2 cellular contexts compared by ENCODE assay signal in the genomic region with DNA sequence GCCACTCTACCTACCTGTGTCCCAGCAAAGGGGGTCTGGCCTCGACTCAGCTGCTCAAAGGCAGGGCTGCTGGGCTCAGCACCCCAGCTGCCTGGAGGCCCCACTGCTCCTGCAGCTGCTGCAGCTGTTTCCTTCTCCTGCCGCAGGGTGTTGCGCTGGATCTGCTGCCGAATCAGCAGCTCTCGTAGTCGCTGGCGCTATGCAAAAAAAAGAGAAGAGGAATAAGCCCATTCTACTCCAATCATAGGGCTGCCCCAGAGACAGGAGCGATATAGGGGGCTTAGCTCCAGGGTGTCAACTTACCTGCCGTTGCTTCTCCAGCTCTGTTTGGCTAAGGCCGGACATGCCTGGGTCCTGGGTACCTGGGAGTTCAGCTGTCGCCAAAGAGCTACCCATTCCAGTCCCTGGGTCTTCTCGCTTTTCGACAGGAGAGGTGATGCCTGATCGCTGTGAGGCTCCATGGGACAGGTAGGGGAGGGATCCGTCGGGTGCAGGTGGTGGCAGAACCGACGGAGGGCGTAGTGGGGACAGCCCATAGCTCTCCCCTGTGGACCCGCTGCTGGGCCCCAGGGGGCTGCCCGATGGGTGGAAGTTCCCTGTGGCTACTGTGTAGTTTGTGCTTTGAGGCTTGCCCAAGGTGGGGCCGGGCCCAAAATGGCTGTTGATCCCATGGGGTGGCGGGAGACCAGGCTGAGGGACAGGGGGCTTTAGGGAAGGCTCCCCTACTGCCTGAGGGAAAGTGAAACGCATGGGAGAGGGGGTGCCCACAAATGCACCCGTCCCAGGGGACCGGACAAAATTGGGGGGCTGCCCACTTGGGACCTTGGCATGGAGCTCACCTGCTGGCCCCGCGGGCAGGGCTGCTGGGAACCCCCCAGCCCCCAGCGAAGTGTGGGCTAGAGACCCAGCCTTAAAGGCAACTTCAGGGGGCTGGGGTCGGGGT.
TF ChIP-seq lines count a peak whose summit lies in the region.

No MANE protein-coding gene starts in this region.

TF ChIP-seq in K562, 482 proteins besides CTCF, POLR2A, EP300 and RAD21:
- peak; percentile 65 for TF ChIP-seq POLR2G (IDR thresholded peaks at IDR 0.05; ENCODE audit: low read depth, low read length)
- TF ChIP-seq POLR2H (tag; IDR thresholded peaks at IDR 0.05; ENCODE audit: low read depth): no peak
- TF ChIP-seq RBFOX2 (IDR thresholded peaks at IDR 0.05; ENCODE audit: low read depth, low read length): peak; percentile 19; the same call in 1 of the 2 replicates

TF ChIP-seq in HEK293T, 16 proteins besides CTCF, POLR2A, EP300 and RAD21:
- TF ChIP-seq BHLHE40 (IDR thresholded peaks at IDR 0.05; ENCODE audit: borderline replicate concordance) (no peak), FOXA1 (IDR thresholded peaks at IDR 0.05) (no peak), TARDBP (IDR thresholded peaks at IDR 0.05) (no peak), L3MBTL2 (conservative IDR thresholded peaks at IDR 0.05) (no peak), FOXM1 (IDR thresholded peaks at IDR 0.05; ENCODE audit: borderline replicate concordance) (no peak), SUZ12 (IDR thresholded peaks at IDR 0.05) (no peak), ELF4 (IDR thresholded peaks at IDR 0.05) (no peak)
- TF ChIP-seq, protein P1, sequence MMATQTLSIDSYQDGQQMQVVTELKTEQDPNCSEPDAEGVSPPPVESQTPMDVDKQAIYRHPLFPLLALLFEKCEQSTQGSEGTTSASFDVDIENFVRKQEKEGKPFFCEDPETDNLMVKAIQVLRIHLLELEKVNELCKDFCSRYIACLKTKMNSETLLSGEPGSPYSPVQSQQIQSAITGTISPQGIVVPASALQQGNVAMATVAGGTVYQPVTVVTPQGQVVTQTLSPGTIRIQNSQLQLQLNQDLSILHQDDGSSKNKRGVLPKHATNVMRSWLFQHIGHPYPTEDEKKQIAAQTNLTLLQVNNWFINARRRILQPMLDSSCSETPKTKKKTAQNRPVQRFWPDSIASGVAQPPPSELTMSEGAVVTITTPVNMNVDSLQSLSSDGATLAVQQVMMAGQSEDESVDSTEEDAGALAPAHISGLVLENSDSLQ (IDR thresholded peaks at IDR 0.05): no peak
